ENCODE assay signal across 9 cellular contexts in genomic region chr19:47540748-47541147, GRCh38. TPM values are rescaled to one million over a fixed set of nuclear protein-coding genes. Genes with fewer than 3 reads are reported as not detected.
A peak's percentile ranks its signal among the peaks of the same experiment; 100 is the strongest.
DNase-seq lines count a peak whose midpoint lies in the region; ATAC-seq and TF ChIP-seq lines count a peak whose summit lies in the region.
"Had no signal": no experiment of that assay in that cellular context is flagged by ENCODE, and none has a peak within 500 bp of the region (broad histone marks: within the 10 kb centered on the region; RNA-seq: fewer than 3 reads in every experiment).

No MANE protein-coding gene starts in this region.

- H3K18ac ChIP-seq in mesenchymal stem cell (ENCODE audit: low read depth in 1 of 2, low read length in 2 of 2), result no peak overlapping the region

- no peak overlapping the region for H3K4me2 ChIP-seq in mesenchymal stem cell (ENCODE audit: low read length, poor library complexity, severe bottlenecking)

- H3K9me3 ChIP-seq in adipocyte (ENCODE audit: control insufficient read depth, low read length) (no peaks in the 10 kb centered on the region), mesenchymal stem cell (ENCODE audit: control insufficient read depth, low read length) (no peaks in the 10 kb centered on the region)
- H3K9me3 ChIP-seq: pancreas had no signal

- H2BK120ac ChIP-seq in mesenchymal stem cell (ENCODE audit: low read depth, low read length), result no peak overlapping the region

- no peaks in the 10 kb centered on the region for H3K36me3 ChIP-seq in adipocyte (ENCODE audit: control insufficient read depth, insufficient read depth, low read length, severe bottlenecking)
- no peaks in the 10 kb centered on the region for H3K36me3 ChIP-seq in mesenchymal stem cell (ENCODE audit: control insufficient read depth in 1 of 2, insufficient read depth in 2 of 2, low read depth in 1 of 2, low read length in 2 of 2)
- H3K36me3 ChIP-seq: pancreas had no signal

- H2BK15ac ChIP-seq in mesenchymal stem cell (ENCODE audit: low read depth, poor library complexity, severe bottlenecking), result no peak overlapping the region

- H3K4ac ChIP-seq in mesenchymal stem cell (ENCODE audit: low read depth in 1 of 2, low read length in 2 of 2), result peak overlapping the region in 1 of 2 experiments; percentile 18

- peak overlapping the region; percentile 15 for H4K8ac ChIP-seq in mesenchymal stem cell (ENCODE audit: low read length)

- H3K9ac ChIP-seq in adipocyte (ENCODE audit: low read length), result no peak overlapping the region
- no peak overlapping the region for H3K9ac ChIP-seq in mesenchymal stem cell (ENCODE audit: low read length)

- WGBS in mesenchymal stem cell, result 61% methylated on average over 4 of the region's 4 CpGs

- ATAC-seq in HG03175 (IDR thresholded peaks at IDR 0.05; ENCODE audit: unreplicated experiment), result no peak

- DNase-seq in AG20443 (ENCODE audit: low spot score) (peak; percentile 57), HFF-Myc (ENCODE audit: extremely low read depth, low read depth) (no peak), adipocyte (ENCODE audit: low read depth) (peak; percentile 57), mesenchymal stem cell (peak; percentile 44), Ammon's horn (ENCODE audit: low spot score) (no peak), NCI-H2171 (lab: John Stamatoyannopoulos, UW) (no peak), SIG-M5 (lab: John Stamatoyannopoulos, UW) (no peak)
- DNase-seq: pancreas had no signal

- no peak overlapping the region for H4K91ac ChIP-seq in mesenchymal stem cell (ENCODE audit: low read length)

- peak overlapping the region; percentile 28 for H3K27ac ChIP-seq in mesenchymal stem cell (ENCODE audit: low read length, poor library complexity, severe bottlenecking)
- H3K27ac ChIP-seq: pancreas had no signal

- H2AFZ ChIP-seq in mesenchymal stem cell (ENCODE audit: low read depth, low read length), result no peak overlapping the region

- peak; percentile 53 for TF ChIP-seq CTCF in HFF-Myc (IDR thresholded peaks at IDR 0.05; ENCODE audit: low read depth, low read length, missing control alignments)

- H3K27me3 ChIP-seq in adipocyte (replicated peaks; ENCODE audit: control insufficient read depth, insufficient read depth, low read length), result peaks cover 5% of the 10 kb centered on the region
- H3K27me3 ChIP-seq in mesenchymal stem cell (ENCODE audit: control insufficient read depth in 1 of 2, insufficient read depth in 1 of 2, low read length in 2 of 2), result peaks cover 13 to 15% of the 10 kb centered on the region in 2 experiments

- H3K14ac ChIP-seq in mesenchymal stem cell (ENCODE audit: low read length in 2 of 2), result no peak overlapping the region

- no peak overlapping the region for H3K4me3 ChIP-seq in HFF-Myc (replicated peaks; ENCODE audit: low read depth, low read length)
- no peak overlapping the region for H3K4me3 ChIP-seq in adipocyte (ENCODE audit: low read length)
- H3K4me3 ChIP-seq in mesenchymal stem cell (ENCODE audit: insufficient read depth in 1 of 2, low read depth in 1 of 2, low read length in 2 of 2), result no peak overlapping the region
- H3K4me3 ChIP-seq: pancreas had no signal

- peak overlapping the region in 1 of 2 experiments; percentile 15 for H2BK12ac ChIP-seq in mesenchymal stem cell (ENCODE audit: low read length in 2 of 2)

- peak overlapping the region; percentile 28 for H2AK5ac ChIP-seq in mesenchymal stem cell (ENCODE audit: low read length, severe bottlenecking)

- H2BK5ac ChIP-seq in mesenchymal stem cell (ENCODE audit: low read depth, low read length, poor library complexity, severe bottlenecking), result no peak overlapping the region

- H3K23ac ChIP-seq in mesenchymal stem cell (ENCODE audit: low read length in 2 of 2), result no peak overlapping the region

- H3K79me1 ChIP-seq in mesenchymal stem cell (replicated peaks; ENCODE audit: low read length, poor library complexity, severe bottlenecking), result no peaks in the 10 kb centered on the region

- H3K4me1 ChIP-seq in adipocyte (ENCODE audit: control insufficient read depth, insufficient read depth, low read length), result no peaks in the 10 kb centered on the region
- peaks cover 16% of the 10 kb centered on the region for H3K4me1 ChIP-seq in mesenchymal stem cell (ENCODE audit: control insufficient read depth, insufficient read depth, low read depth, low read length)
- H3K4me1 ChIP-seq: pancreas had no signal

RNA-seq across cellular contexts. Expression of gene NAPA, which starts 25.9 kb away (rescaled TPM):
- polyA plus RNA-seq in mesenchymal stem cell (2013, experiment 1 of 2), result 113 TPM
- 117 TPM for polyA plus RNA-seq in mesenchymal stem cell (2013, experiment 2 of 2)

RNA-seq across cellular contexts. Expression of gene ZNF541, which starts 32.2 kb away (rescaled TPM):
- polyA plus RNA-seq in mesenchymal stem cell (2013, experiment 1 of 2), result 0.03 TPM
- polyA plus RNA-seq in mesenchymal stem cell (2013, experiment 2 of 2), result 0.04 TPM

RNA-seq across cellular contexts. Expression of gene KPTN, which starts 56.7 kb away (rescaled TPM):
- polyA plus RNA-seq in mesenchymal stem cell (2013, experiment 1 of 2), result 8.5 TPM
- 8.6 TPM for polyA plus RNA-seq in mesenchymal stem cell (2013, experiment 2 of 2)

Comparison
In these comparisons a context has a peak if more than half of its experiments do, and no peak if none do; other contexts are left out.
1. DNase-seq: peak in AG20443 (single experiment), adipocyte (single experiment) and mesenchymal stem cell (single experiment); none in HFF-Myc (single experiment), Ammon's horn (single experiment), NCI-H2171 (single experiment) and SIG-M5 (single experiment).